ENCODE assay signal across 26 cellular contexts in the genomic region with DNA sequence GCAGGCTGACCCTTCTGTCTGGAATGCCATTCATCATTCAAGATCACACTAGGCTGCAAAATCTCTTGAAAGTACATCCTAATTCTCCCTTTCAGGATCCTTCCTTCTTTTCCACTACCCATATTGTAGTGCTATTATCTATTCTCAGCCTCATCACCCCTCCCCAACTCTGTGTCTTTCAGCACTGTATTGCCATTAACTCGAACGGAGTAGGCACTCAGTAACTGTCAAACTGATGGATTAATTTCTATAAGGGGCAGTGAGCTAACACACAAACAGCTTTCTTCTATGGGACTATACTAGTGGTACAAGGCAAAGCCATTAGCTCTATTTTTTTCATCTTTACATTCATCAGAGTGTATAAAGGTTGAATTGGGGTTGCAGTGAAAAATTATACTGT. TPM values are rescaled to one million over a fixed set of nuclear protein-coding genes. Genes with fewer than 3 reads are reported as not detected.
"Had no signal": no experiment of that assay in that cellular context is flagged by ENCODE, and none has a peak within 500 bp of the region (broad histone marks: within the 10 kb centered on the region; RNA-seq: fewer than 3 reads in every experiment).

No MANE protein-coding gene starts in this region.

- H3K4me3 ChIP-seq: SK-N-MC had no signal

- DNase-seq: activated B cell treated with CpG ODN at 0.5 μM for 24 hours; activated CD4-positive, alpha-beta T cell treated with anti-CD3 and anti-CD28 coated beads for 1 hour; activated CD4-positive, alpha-beta T cell treated with anti-CD3 and anti-CD28 coated beads, Interleukin-2, amount 10 ng/mL, durations not matched to agents 24 days and 14 days; activated CD4-positive, alpha-beta T cell treated with anti-CD3 and anti-CD28 coated beads, Interleukin-2, amount 50 U/mL, for 48 hours; activated CD8-positive, alpha-beta memory T cell treated with anti-CD3 and anti-CD28 coated beads, Interleukin-2, amount 10 ng/mL, durations not matched to agents 7 days and 5 days; activated effector memory CD4-positive, alpha-beta T cell treated with Interleukin-2 at 50 U/mL for 16 hours; activated naive CD4-positive, alpha-beta T cell; activated naive CD8-positive, alpha-beta T cell treated with anti-CD3 and anti-CD28 coated beads for 36 hours; activated T-cell treated with anti-CD3 and anti-CD28 coated beads, Interleukin-2, amount 50 U/mL, for 24 hours; MM.1S; NCI-H1105; NCI-H1436; NCI-H1694 treated with DMSO at 0.1 percent for 48 hours; NCI-H2029 treated with DMSO at 0.1 percent for 48 hours; NCI-H226; NCI-H526; NCI-H774; RPMI8226; T-cell; T-helper 2 cell; T1000 had no signal

- FAIRE-seq: TTC549 had no signal

- H3K27ac ChIP-seq: SK-N-MC had no signal

RNA-seq across cellular contexts. Expression of a gene that starts 46.6 kb away (rescaled TPM):
- total RNA-seq: activated B cell treated with CpG ODN at 0.5 μM for 24 hours; activated CD4-positive, alpha-beta T cell treated with anti-CD3 and anti-CD28 coated beads, Interleukin-2, amount 10 ng/mL, durations not matched to agents 24 days and 14 days; activated CD8-positive, alpha-beta memory T cell treated with anti-CD3 and anti-CD28 coated beads, Interleukin-2, amount 10 ng/mL, durations not matched to agents 7 days and 5 days; activated naive CD8-positive, alpha-beta T cell treated with anti-CD3 and anti-CD28 coated beads for 36 hours; activated T-helper 1 cell treated with anti-CD3 and anti-CD28 coated beads, Interleukin-12 subunit alpha, Interleukin-12 subunit beta, Interleukin-2, Interleukin-4 antibody, amounts not matched to agents 30 ng/mL and 10 ng/mL and 1 ng/mL, durations not matched to agents 14 hours and 24 hours and 36 hours; NCI-H460; OCI-LY7 had no signal
